Comparison of ENCODE assay signal across 8 cellular contexts in the genomic region with DNA sequence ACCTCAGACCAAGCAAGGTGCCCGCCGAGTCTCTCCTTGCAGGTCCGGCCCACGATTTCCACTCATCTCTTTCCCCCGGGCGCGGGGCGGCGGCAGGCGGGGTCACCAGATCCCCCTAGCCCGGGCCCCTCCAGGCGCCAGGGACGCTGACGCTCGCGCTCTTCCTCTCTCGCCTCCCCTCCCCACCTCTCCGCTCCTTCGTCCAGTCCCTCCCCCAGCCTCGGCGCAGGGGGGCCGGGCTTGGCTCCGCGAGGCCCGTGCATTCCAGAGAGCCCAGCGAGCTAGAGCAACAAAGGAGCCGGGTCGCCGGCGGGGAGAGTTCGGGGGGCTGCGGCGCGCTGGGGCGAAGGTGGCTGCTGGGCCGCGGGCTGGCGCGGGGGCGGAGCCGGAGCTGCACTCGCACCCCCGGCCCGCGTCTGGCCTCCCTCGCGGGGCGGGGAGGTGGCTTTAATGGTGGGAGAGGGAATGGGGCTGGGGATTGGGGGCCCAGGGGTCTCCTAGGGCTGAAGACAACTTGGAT. TPM values are rescaled to one million over a fixed set of nuclear protein-coding genes. Genes with fewer than 3 reads are reported as not detected.
DNase-seq lines count a peak whose midpoint lies in the region; ATAC-seq lines count a peak whose summit lies in the region.

A gene (plus strand): TSS at position 262 of the 520 bp plus-strand sequence. CDS start 519 bp downstream, outside the sequence.

- no peak within 1 kb of the TSS for H3K27ac Mint-ChIP-seq in activated CD4-positive, alpha-beta T cell treated with anti-CD3 and anti-CD28 coated beads, Interleukin-2, amount 10 ng/mL, durations not matched to agents 24 days and 14 days
- H3K27ac Mint-ChIP-seq in stimulated activated naive B cell treated with anti-CD40 and anti-IgM and Interleukin-4, amounts not matched to agents 10 μg/mL and 1 μg/mL and 100 μg/mL, for 72 hours: peak within 1 kb of the TSS; percentile 96

- H3K4me1 Mint-ChIP-seq in activated CD4-positive, alpha-beta T cell treated with anti-CD3 and anti-CD28 coated beads, Interleukin-2, amount 10 ng/mL, durations not matched to agents 24 days and 14 days: peaks cover 4% of the 10 kb centered on the region
- H3K4me1 Mint-ChIP-seq in stimulated activated naive B cell treated with anti-CD40 and anti-IgM and Interleukin-4, amounts not matched to agents 10 μg/mL and 1 μg/mL and 100 μg/mL, for 72 hours: peaks cover 20 to 35% of the 10 kb centered on the region in 2 donors

- peaks cover 63% of the 10 kb centered on the region for H3K27me3 Mint-ChIP-seq in activated CD4-positive, alpha-beta T cell treated with anti-CD3 and anti-CD28 coated beads, Interleukin-2, amount 10 ng/mL, durations not matched to agents 24 days and 14 days
- peaks cover 25 to 29% of the 10 kb centered on the region in 2 donors for H3K27me3 Mint-ChIP-seq in stimulated activated naive B cell treated with anti-CD40 and anti-IgM and Interleukin-4, amounts not matched to agents 10 μg/mL and 1 μg/mL and 100 μg/mL, for 72 hours

- H3K9me3 Mint-ChIP-seq in activated CD4-positive, alpha-beta T cell treated with anti-CD3 and anti-CD28 coated beads, Interleukin-2, amount 10 ng/mL, durations not matched to agents 24 days and 14 days: no peaks in the 10 kb centered on the region
- H3K9me3 Mint-ChIP-seq in stimulated activated naive B cell treated with anti-CD40 and anti-IgM and Interleukin-4, amounts not matched to agents 10 μg/mL and 1 μg/mL and 100 μg/mL, for 72 hours: no peaks in the 10 kb centered on the region

- peak; percentile 52 to 61 for ATAC-seq in stimulated activated naive B cell treated with anti-CD40 and anti-IgM and Interleukin-4, amounts not matched to agents 10 μg/mL and 1 μg/mL and 100 μg/mL, for 72 hours (replicated peaks)
- ATAC-seq in GM18907 (IDR thresholded peaks at IDR 0.05; ENCODE audit: unreplicated experiment): no peak

- peak within 1 kb of the TSS; percentile 18 for H3K27ac ChIP-seq in caudate nucleus (ENCODE audit: low read depth, low read length)

- DNase-seq in activated CD4-positive, alpha-beta T cell treated with anti-CD3 and anti-CD28 coated beads, Interleukin-2, amount 10 ng/mL, durations not matched to agents 24 days and 14 days: no peak
- DNase-seq in activated CD4-positive, alpha-beta T cell treated with anti-CD3 and anti-CD28 coated beads for 1 hour: no peak
- DNase-seq in NCI-H2227 treated with DMSO at 0.1 percent for 48 hours (lab: John Stamatoyannopoulos, UW): peak; percentile 70
- peak in 11 of 61 donors; percentile 4 to 21 (median 8) for DNase-seq in caudate nucleus (lab: John Stamatoyannopoulos, UW)
- DNase-seq in kidney tubule cell (ENCODE audit: low spot score): peak; percentile 43
- no peak for DNase-seq in stimulated activated naive B cell treated with anti-CD40 and anti-IgM and Interleukin-4, amounts not matched to agents 10 μg/mL and 1 μg/mL and 100 μg/mL, for 72 hours
- no peak for DNase-seq in NOMO-1 treated with dmso at 0.1 percent for 144 hours (lab: John Stamatoyannopoulos, UW; ENCODE audit: unreplicated experiment)

- no peaks in the 10 kb centered on the region for H3K36me3 Mint-ChIP-seq in activated CD4-positive, alpha-beta T cell treated with anti-CD3 and anti-CD28 coated beads, Interleukin-2, amount 10 ng/mL, durations not matched to agents 24 days and 14 days (ENCODE audit: low read depth)
- H3K36me3 Mint-ChIP-seq in stimulated activated naive B cell treated with anti-CD40 and anti-IgM and Interleukin-4, amounts not matched to agents 10 μg/mL and 1 μg/mL and 100 μg/mL, for 72 hours: peaks cover 5% of the 10 kb centered on the region in 2 donors

- peak within 1 kb of the TSS; percentile 56 for H3K4me3 Mint-ChIP-seq in activated CD4-positive, alpha-beta T cell treated with anti-CD3 and anti-CD28 coated beads, Interleukin-2, amount 10 ng/mL, durations not matched to agents 24 days and 14 days
- peak within 1 kb of the TSS; percentile 89 to 90 for H3K4me3 Mint-ChIP-seq in stimulated activated naive B cell treated with anti-CD40 and anti-IgM and Interleukin-4, amounts not matched to agents 10 μg/mL and 1 μg/mL and 100 μg/mL, for 72 hours

- intact Hi-C loops in activated CD4-positive, alpha-beta T cell treated with anti-CD3 and anti-CD28 coated beads, Interleukin-2, amount 10 ng/mL, durations not matched to agents 24 days and 14 days (cut with micrococcal nuclease): no loop called here

RNA-seq across cellular contexts. Expression of the gene that starts here (rescaled TPM):
- 0.28 and 0.37 TPM in 2 replicates for total RNA-seq in activated CD4-positive, alpha-beta T cell treated with anti-CD3 and anti-CD28 coated beads, Interleukin-2, amount 10 ng/mL, durations not matched to agents 24 days and 14 days

Comparison
In these comparisons a context has a peak if more than half of its experiments do, and no peak if none do; other contexts are left out.
1. DNase-seq: peak in NCI-H2227 treated with DMSO at 0.1 percent for 48 hours (single experiment) and kidney tubule cell (single experiment); none in activated CD4-positive, alpha-beta T cell treated with anti-CD3 and anti-CD28 coated beads, Interleukin-2, amount 10 ng/mL, durations not matched to agents 24 days and 14 days (single experiment), activated CD4-positive, alpha-beta T cell treated with anti-CD3 and anti-CD28 coated beads for 1 hour (single experiment), stimulated activated naive B cell treated with anti-CD40 and anti-IgM and Interleukin-4, amounts not matched to agents 10 μg/mL and 1 μg/mL and 100 μg/mL, for 72 hours (single experiment) and NOMO-1 treated with dmso at 0.1 percent for 144 hours (single experiment).